9 cellular contexts compared by ENCODE assay signal in genomic region chr10:60114765-60115586, GRCh38.
DNase-seq lines count a peak whose midpoint lies in the region; ATAC-seq and TF ChIP-seq lines count a peak whose summit lies in the region.
"Had no signal": no experiment of that assay in that cellular context is flagged by ENCODE, and none has a peak within 500 bp of the region (broad histone marks: within the 10 kb centered on the region; RNA-seq: fewer than 3 reads in every experiment).

No MANE protein-coding gene starts in this region.

- DNase-seq in DMS 273 (lab: John Stamatoyannopoulos, UW; ENCODE audit: unreplicated experiment) (peak; percentile 75), DMS 273 treated with DMSO at 0.1 percent for 48 hours (lab: John Stamatoyannopoulos, UW) (no peak), GM23338 (ENCODE audit: low spot score) (peak; percentile 89), NAMALWA (ENCODE audit: low spot score) (peak; percentile 82), adrenal gland (peak in 1 of 7 donors; percentile 15), hepatocyte (ENCODE audit: low spot score) (peak; percentile 64), stromal cell of bone marrow (ENCODE audit: low read depth) (peak; percentile 68), T-helper 9 cell (no peak)

- H3F3A ChIP-seq in GM23338 (replicated peaks; ENCODE audit: low read depth), result no peaks in the 10 kb centered on the region

- H3K4me3 ChIP-seq in GM23338 (no peak overlapping the region), adrenal gland (no peak overlapping the region), hepatocyte (no peak overlapping the region)

- no peak overlapping the region for H3K4me2 ChIP-seq in GM23338
- H3K4me2 ChIP-seq in hepatocyte, result no peak overlapping the region

- no peaks in the 10 kb centered on the region for H3K27me3 Mint-ChIP-seq in GM23338 (ENCODE audit: insufficient read depth, low read depth, poor library complexity)

- H3K36me3 Mint-ChIP-seq in GM23338 (ENCODE audit: low read depth), result no peaks in the 10 kb centered on the region
- H3K36me3 Mint-ChIP-seq: activated naive CD4-positive, alpha-beta T cell treated with anti-CD3 and anti-CD28 coated beads, Interleukin-2, amount 50 U/mL, for 72 hours had no signal

- no peak overlapping the region for H3K27ac ChIP-seq in GM23338 (ENCODE audit: low read depth)
- H3K27ac ChIP-seq in adrenal gland, result no peak overlapping the region
- no peak overlapping the region for H3K27ac ChIP-seq in hepatocyte

- H3K4me1 Mint-ChIP-seq in GM23338, result no peaks in the 10 kb centered on the region

- H2AFZ ChIP-seq in GM23338 (no peak overlapping the region), hepatocyte (no peak overlapping the region)

- intact Hi-C loops in adrenal gland (cut with DNase I), result loop anchor here (5.0 to 10.0 kb wide), 3 partner anchors 90 to 320 kb away; no protein-coding TSS in a partner anchor

- H3K9me2 ChIP-seq in GM23338 (ENCODE audit: insufficient read depth) (no peaks in the 10 kb centered on the region), hepatocyte (replicated peaks; ENCODE audit: insufficient read depth) (no peaks in the 10 kb centered on the region)

- H3K9me3 ChIP-seq in adrenal gland (replicated peaks in 1 of 3) (no peaks in the 10 kb centered on the region), hepatocyte (ENCODE audit: low read depth) (peaks cover 3% of the 10 kb centered on the region)

- TF ChIP-seq CTCF in GM23338 (conservative IDR thresholded peaks at IDR 0.05; ENCODE audit: low read depth in 2 of 2) (peak; percentile 73 to 87), adrenal gland (IDR thresholded peaks at IDR 0.05) (peak; percentile 29 to 58 (median 47)), hepatocyte (IDR thresholded peaks at IDR 0.05; ENCODE audit: poor library complexity) (peak; percentile 70)

- H3K79me2 ChIP-seq in GM23338 (replicated peaks; ENCODE audit: insufficient read depth) (no peaks in the 10 kb centered on the region), hepatocyte (no peaks in the 10 kb centered on the region)

- no peaks in the 10 kb centered on the region for H3K27me3 ChIP-seq in GM23338 (ENCODE audit: insufficient read depth)
- no peaks in the 10 kb centered on the region for H3K27me3 ChIP-seq in adrenal gland
- no peaks in the 10 kb centered on the region for H3K27me3 ChIP-seq in hepatocyte

- 57 to 75% (median 58%) methylated on average over 6 of the region's 6 CpGs for WGBS in adrenal gland, 4 donors
- WGBS in hepatocyte (ENCODE audit: low lambda C conversion rate, missing lambda C conversion rate), result 57% methylated on average over 6 of the region's 6 CpGs

- H3K4me3 Mint-ChIP-seq in GM23338, result no peak overlapping the region

- H3K9me3 Mint-ChIP-seq in GM23338, result no peaks in the 10 kb centered on the region
- H3K9me3 Mint-ChIP-seq: activated naive CD4-positive, alpha-beta T cell treated with anti-CD3 and anti-CD28 coated beads, Interleukin-2, amount 50 U/mL, for 72 hours had no signal

- H3K36me3 ChIP-seq in GM23338 (ENCODE audit: insufficient read depth), result no peaks in the 10 kb centered on the region; the same call in 1 of the 2 replicates
- no peaks in the 10 kb centered on the region for H3K36me3 ChIP-seq in adrenal gland (replicated peaks in 1 of 2)
- no peaks in the 10 kb centered on the region for H3K36me3 ChIP-seq in hepatocyte (replicated peaks; ENCODE audit: insufficient read depth, low read depth)

- H3K27ac Mint-ChIP-seq in GM23338, result no peak overlapping the region
- H3K27ac Mint-ChIP-seq: activated naive CD4-positive, alpha-beta T cell treated with anti-CD3 and anti-CD28 coated beads, Interleukin-2, amount 50 U/mL, for 72 hours had no signal

- TF ChIP-seq POLR2A in adrenal gland (IDR thresholded peaks at IDR 0.05), result no peak

- H4K20me1 ChIP-seq in GM23338 (replicated peaks; ENCODE audit: insufficient read depth) (no peaks in the 10 kb centered on the region), hepatocyte (ENCODE audit: insufficient read depth, poor library complexity, severe bottlenecking) (no peaks in the 10 kb centered on the region)

- peak; percentile 90 for ATAC-seq in GM23338
- ATAC-seq: activated naive CD4-positive, alpha-beta T cell treated with anti-CD3 and anti-CD28 coated beads, Interleukin-2, amount 50 U/mL, for 72 hours had no signal

- H3K4me1 ChIP-seq in GM23338 (ENCODE audit: insufficient read depth) (no peaks in the 10 kb centered on the region), adrenal gland (replicated peaks in 1 of 2) (no peaks in the 10 kb centered on the region), hepatocyte (ENCODE audit: insufficient read depth) (no peaks in the 10 kb centered on the region)

TF ChIP-seq in GM23338, 12 proteins besides CTCF, POLR2A, EP300 and RAD21:
- TF ChIP-seq ZNF462 (CRISPR knock-in tag; IDR thresholded peaks at IDR 0.05) (0 out of 2 replicates have a peak, but pooled peaks have one; percentile 33), ETS1 (IDR thresholded peaks at IDR 0.05) (no peak)

Comparison
In these comparisons a context has a peak if more than half of its experiments do, and no peak if none do; other contexts are left out.
1. DNase-seq: peak in DMS 273 (single experiment), GM23338 (single experiment), NAMALWA (single experiment), hepatocyte (single experiment) and stromal cell of bone marrow (single experiment); none in DMS 273 treated with DMSO at 0.1 percent for 48 hours (single experiment) and T-helper 9 cell (single experiment).
2. Peak in every context shown above with its lines, with median percentiles within 50 percentile points of each other: CTCF ChIP-seq.